ENCODE assay signal across 9 cellular contexts in genomic region chr15:52006702-52007340, GRCh38. TPM values are rescaled to one million over a fixed set of nuclear protein-coding genes. Genes with fewer than 3 reads are reported as not detected.
A peak's percentile ranks its signal among the peaks of the same experiment; 100 is the strongest.
DNase-seq lines count a peak whose midpoint lies in the region; ATAC-seq and TF ChIP-seq lines count a peak whose summit lies in the region.
"Had no signal": no experiment of that assay in that cellular context is flagged by ENCODE, and none has a peak within 500 bp of the region (broad histone marks: within the 10 kb centered on the region; RNA-seq: fewer than 3 reads in every experiment).

No MANE protein-coding gene starts in this region.

- H2BK12ac ChIP-seq in trophoblast cell (ENCODE audit: low read length): no peak overlapping the region

- H3K23ac ChIP-seq in trophoblast cell (ENCODE audit: low read length): no peak overlapping the region

- no peak for DNase-seq in activated CD4-positive, alpha-beta T cell treated with anti-CD3 and anti-CD28 coated beads for 36 hours
- DNase-seq in activated CD4-positive, alpha-beta T cell treated with anti-CD3 and anti-CD28 coated beads for 4 hours: no peak
- DNase-seq in trophoblast cell (no peak), SKM-1 (lab: John Stamatoyannopoulos, UW; ENCODE audit: unreplicated experiment) (no peak)
- DNase-seq in central memory CD4-positive, alpha-beta T cell: no peak
- no peak for DNase-seq in stimulated activated CD4-positive, alpha-beta T cell treated with anti-CD3 and anti-CD28 coated beads, Interleukin-2, amount 100 ng/mL, for 24 hours

- H2BK120ac ChIP-seq in trophoblast cell (ENCODE audit: insufficient read depth, low read length, poor library complexity): peak overlapping the region; percentile 11

- peak overlapping the region; percentile 12; the same call in 1 of the 2 replicates for H2AFZ ChIP-seq in OCI-LY3 (ENCODE audit: low read depth, low read length)
- H2AFZ ChIP-seq in trophoblast cell (ENCODE audit: insufficient read depth, low read length, poor library complexity): no peak overlapping the region

- H3K79me2 ChIP-seq in OCI-LY3 (ENCODE audit: low read length) (0 out of 2 replicates have a peak, but pooled peaks cover 4% of the 10 kb centered on the region), trophoblast cell (ENCODE audit: control insufficient read depth, insufficient read depth, low read length, poor library complexity) (no peaks in the 10 kb centered on the region)

- intact Hi-C loops in activated CD4-positive, alpha-beta T cell treated with anti-CD3 and anti-CD28 coated beads for 36 hours (cut with DNase I, micrococcal nuclease): loop anchor here (1.0 to 5.0 kb wide), 9 partner anchors 7 to 1100 kb away; partner anchors contain the start of genes AP4E1 (in 1 of the 2), LEO1 (in 1 of the 2) and MAPK6 (in 1 of the 2)

- H3K9me3 Mint-ChIP-seq in activated CD4-positive, alpha-beta T cell treated with anti-CD3 and anti-CD28 coated beads for 36 hours (ENCODE audit: low read depth): peaks cover 2% of the 10 kb centered on the region

- H2BK5ac ChIP-seq in trophoblast cell (ENCODE audit: low read depth, low read length, poor library complexity): no peak overlapping the region

- TF ChIP-seq CTCF in OCI-LY3 (IDR thresholded peaks at IDR 0.05; ENCODE audit: low read depth, low read length): no peak

- no peaks in the 10 kb centered on the region for H3K27me3 ChIP-seq in OCI-LY3 (ENCODE audit: low read depth, low read length)
- no peaks in the 10 kb centered on the region for H3K27me3 ChIP-seq in trophoblast cell (ENCODE audit: insufficient read depth, low read length)
- H3K27me3 ChIP-seq: neutrophil had no signal

- CTCF ChIA-PET in activated CD4-positive, alpha-beta T cell treated with anti-CD3 and anti-CD28 coated beads for 36 hours (lab: Charles Lee): interaction anchor here (0.6 to 1.8 kb wide), 4 partner anchors 13 to 470 kb away, joined by 3 to 8 read pairs (median 4); no protein-coding TSS in a partner anchor

- H4K8ac ChIP-seq in trophoblast cell (ENCODE audit: low read depth, low read length): peak overlapping the region; percentile 9

- H3K9me3 ChIP-seq in OCI-LY3 (ENCODE audit: insufficient read depth, low read length) (no peaks in the 10 kb centered on the region; the same call in 1 of the 2 replicates), trophoblast cell (ENCODE audit: insufficient read depth, low read depth, low read length) (no peaks in the 10 kb centered on the region)
- H3K9me3 ChIP-seq: neutrophil had no signal

- H3K4ac ChIP-seq in trophoblast cell (ENCODE audit: low read depth, low read length): no peak overlapping the region

- H3K4me1 ChIP-seq in OCI-LY3 (ENCODE audit: low read length) (peaks cover 80% of the 10 kb centered on the region), trophoblast cell (ENCODE audit: control insufficient read depth in 1 of 2, insufficient read depth in 2 of 2, low read length in 2 of 2) (peaks cover 2% of the 10 kb centered on the region in 2 experiments)

- no peak overlapping the region for H4K12ac ChIP-seq in trophoblast cell (ENCODE audit: low read depth, low read length)

- H3K36me3 Mint-ChIP-seq in activated CD4-positive, alpha-beta T cell treated with anti-CD3 and anti-CD28 coated beads for 36 hours (ENCODE audit: low read depth): peaks cover 4% of the 10 kb centered on the region

- H3K36me3 ChIP-seq in OCI-LY3 (replicated peaks; ENCODE audit: low read depth, low read length) (peaks cover 4% of the 10 kb centered on the region), trophoblast cell (ENCODE audit: control insufficient read depth in 1 of 2, insufficient read depth in 2 of 2, low read length in 2 of 2) (no peaks in the 10 kb centered on the region)
- H3K36me3 ChIP-seq: neutrophil had no signal

- H3K18ac ChIP-seq in trophoblast cell (ENCODE audit: low read length): no peak overlapping the region

- H4K20me1 ChIP-seq in OCI-LY3 (ENCODE audit: insufficient read depth, low read length): no peaks in the 10 kb centered on the region

- no CpG with 5 or more reads among the region's 3 CpGs for WGBS in trophoblast cell (ENCODE audit: extremely low coverage, insufficient coverage, insufficient read length)

- H3K79me1 ChIP-seq in trophoblast cell (ENCODE audit: low read length): no peaks in the 10 kb centered on the region

- peak overlapping the region; percentile 41 for H3K4me3 ChIP-seq in OCI-LY3 (ENCODE audit: low read length)
- no peak overlapping the region for H3K4me3 ChIP-seq in trophoblast cell (ENCODE audit: low read depth, low read length)

- peak overlapping the region; percentile 75 for H3K9ac ChIP-seq in OCI-LY3 (ENCODE audit: low read length)
- H3K9ac ChIP-seq in trophoblast cell (ENCODE audit: low read length): no peak overlapping the region

- H3K14ac ChIP-seq in trophoblast cell (ENCODE audit: low read length): no peak overlapping the region

- H3K27me3 Mint-ChIP-seq in activated CD4-positive, alpha-beta T cell treated with anti-CD3 and anti-CD28 coated beads for 36 hours: no peaks in the 10 kb centered on the region

- peak overlapping the region; percentile 74 for H3K4me2 ChIP-seq in OCI-LY3 (ENCODE audit: low read length)
- no peak overlapping the region for H3K4me2 ChIP-seq in trophoblast cell (ENCODE audit: low read length)

- POLR2A ChIA-PET in activated CD4-positive, alpha-beta T cell treated with anti-CD3 and anti-CD28 coated beads for 36 hours (lab: Charles Lee): interaction anchor here (0.8 kb wide), 1 partner anchor 19 kb away, joined by 3 read pairs; no protein-coding TSS in a partner anchor

- peaks cover 72% of the 10 kb centered on the region for H3K4me1 Mint-ChIP-seq in activated CD4-positive, alpha-beta T cell treated with anti-CD3 and anti-CD28 coated beads for 36 hours

- H3K4me3 Mint-ChIP-seq in activated CD4-positive, alpha-beta T cell treated with anti-CD3 and anti-CD28 coated beads for 36 hours: no peak overlapping the region

- peak overlapping the region; percentile 96 for H3K27ac ChIP-seq in OCI-LY3 (ENCODE audit: low read length)
- no peak overlapping the region for H3K27ac ChIP-seq in trophoblast cell (ENCODE audit: low read depth, low read length)
- H3K27ac ChIP-seq: neutrophil had no signal

- H3K27ac Mint-ChIP-seq in activated CD4-positive, alpha-beta T cell treated with anti-CD3 and anti-CD28 coated beads for 36 hours: peak overlapping the region; percentile 56

- ATAC-seq in activated CD4-positive, alpha-beta T cell treated with anti-CD3 and anti-CD28 coated beads for 36 hours: peak; percentile 4
- ATAC-seq in HG02610 (IDR thresholded peaks at IDR 0.05; ENCODE audit: unreplicated experiment): peak; percentile 50

- no peak overlapping the region for H2AK5ac ChIP-seq in trophoblast cell (ENCODE audit: low read length)

- no peak overlapping the region for H4K91ac ChIP-seq in trophoblast cell (ENCODE audit: low read depth, low read length)

RNA-seq across cellular contexts. Expression of gene MAPK6, which starts 12.2 kb away (rescaled TPM):
- 10 to 100 TPM; 27.3 to 28.1 TPM for total RNA-seq in activated CD4-positive, alpha-beta T cell treated with anti-CD3 and anti-CD28 coated beads for 36 hours
- polyA plus RNA-seq in trophoblast cell (2013): 47.6 TPM in 2 replicates

RNA-seq across cellular contexts. Expression of gene LEO1, which starts 35.2 kb away (rescaled TPM):
- 10 to 100 TPM; 31.4 to 40.0 TPM for total RNA-seq in activated CD4-positive, alpha-beta T cell treated with anti-CD3 and anti-CD28 coated beads for 36 hours
- polyA plus RNA-seq in trophoblast cell (2013): 18.0 and 19.2 TPM in 2 replicates
